ENCODE assay signal across 20 cellular contexts in the genomic region with DNA sequence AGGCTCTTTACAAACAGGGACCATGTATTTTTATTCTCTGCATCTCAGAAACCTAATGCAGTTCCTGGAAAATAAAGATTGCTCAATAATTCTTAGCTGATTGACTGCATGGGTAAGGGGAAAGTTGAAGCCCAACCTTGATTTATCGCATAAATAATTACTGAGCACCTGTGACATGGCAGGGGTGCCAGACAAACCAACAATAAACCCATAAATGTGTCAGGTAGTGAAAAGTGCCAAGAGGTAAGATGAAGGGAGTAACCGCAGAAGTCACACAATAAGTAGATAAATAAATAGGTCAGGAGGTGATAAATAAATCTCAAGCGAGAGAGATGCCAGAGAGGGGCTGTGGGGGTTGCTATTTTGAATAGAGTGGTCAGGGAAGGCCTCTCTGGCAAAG.
"Had no signal": no experiment of that assay in that cellular context is flagged by ENCODE, and none has a peak within 500 bp of the region (broad histone marks: within the 10 kb centered on the region; RNA-seq: fewer than 3 reads in every experiment).

No MANE protein-coding gene starts in this region.

- H3K9me3 ChIP-seq: esophagus squamous epithelium, left ventricle myocardium inferior, right lobe of liver, suprapubic skin had no signal

- H3K4me2 ChIP-seq: smooth muscle cell had no signal

- DNase-seq: activated B cell treated with CpG ODN at 0.5 μM for 24 hours; activated CD4-positive, alpha-beta memory T cell treated with anti-CD3 and anti-CD28 coated beads, Interleukin-2, amount 10 ng/mL, durations not matched to agents 7 days and 5 days; activated CD4-positive, alpha-beta T cell treated with anti-CD3 and anti-CD28 coated beads for 4 hours; activated CD8-positive, alpha-beta memory T cell treated with anti-CD3 and anti-CD28 coated beads, Interleukin-2, amount 10 ng/mL, durations not matched to agents 7 days and 5 days; activated naive CD4-positive, alpha-beta T cell; activated naive CD8-positive, alpha-beta T cell treated with anti-CD3 and anti-CD28 coated beads, Interleukin-2, amount 10 ng/mL, durations not matched to agents 7 days and 5 days; amygdala; dermis blood vessel endothelial cell; effector memory CD8-positive, alpha-beta T cell; esophagus squamous epithelium; heart right ventricle; left ventricle myocardium inferior; mammary epithelial cell; right lobe of liver; stimulated activated CD4-positive, alpha-beta T cell treated with anti-CD3 and anti-CD28 coated beads, Interleukin-4, amount 100 ng/mL, for 1 hour; stimulated activated naive CD8-positive, alpha-beta T cell treated with anti-CD3 and anti-CD28 coated beads, Interleukin-15, amount 100 ng/mL, for 72 hours; T-helper 9 cell; trophoblast cell had no signal

- H3K36me3 ChIP-seq: esophagus squamous epithelium, heart right ventricle, left ventricle myocardium inferior, right lobe of liver, suprapubic skin had no signal

- H3K27me3 ChIP-seq: esophagus squamous epithelium, right lobe of liver, suprapubic skin had no signal

- ATAC-seq: activated CD8-positive, alpha-beta memory T cell treated with anti-CD3 and anti-CD28 coated beads, Interleukin-2, amount 10 ng/mL, durations not matched to agents 7 days and 5 days; effector memory CD8-positive, alpha-beta T cell; heart right ventricle; right lobe of liver; stimulated activated naive CD8-positive, alpha-beta T cell treated with anti-CD3 and anti-CD28 coated beads, Interleukin-15, amount 100 ng/mL, for 72 hours had no signal

- H3K4me3 ChIP-seq: esophagus squamous epithelium, heart right ventricle, left ventricle myocardium inferior, right lobe of liver, smooth muscle cell, suprapubic skin had no signal

- H3K4me1 ChIP-seq: esophagus squamous epithelium, left ventricle myocardium inferior, right lobe of liver, suprapubic skin had no signal

- H3K27ac ChIP-seq: esophagus squamous epithelium, heart right ventricle, left ventricle myocardium inferior, right lobe of liver, suprapubic skin had no signal
